ENCODE assay signal across 14 cellular contexts in the genomic region with DNA sequence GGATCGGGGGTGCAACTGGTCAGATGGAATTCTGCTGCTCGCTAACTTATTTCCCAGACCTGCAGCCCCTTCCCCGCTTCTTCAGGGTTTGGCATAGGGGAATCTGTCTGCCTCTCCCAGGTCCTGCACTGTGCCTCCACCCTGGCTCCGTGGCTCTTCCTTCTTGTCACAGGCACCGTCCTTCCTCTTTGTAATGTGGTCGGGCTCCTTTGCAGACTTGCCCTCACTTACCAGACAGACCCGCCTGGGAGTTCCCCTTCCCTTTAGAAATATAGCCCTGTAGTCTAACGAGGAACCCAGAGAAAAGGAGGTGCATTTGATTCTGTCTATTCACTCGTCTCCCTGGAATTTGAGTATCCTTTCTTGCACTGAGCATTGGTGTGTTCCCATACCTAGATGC.
DNase-seq lines count a peak whose midpoint lies in the region; ATAC-seq and TF ChIP-seq lines count a peak whose summit lies in the region.
"Had no signal": no experiment of that assay in that cellular context is flagged by ENCODE, and none has a peak within 500 bp of the region (broad histone marks: within the 10 kb centered on the region; RNA-seq: fewer than 3 reads in every experiment).

No MANE protein-coding gene starts in this region.

- no peak for ATAC-seq in Right ventricle myocardium inferior
- no peak for ATAC-seq in left lobe of liver
- ATAC-seq in GM21367 (IDR thresholded peaks at IDR 0.05; ENCODE audit: unreplicated experiment): no peak
- ATAC-seq: activated T-helper 17 cell treated with anti-CD3 and anti-CD28 coated beads, Interleukin-2, amount 50 U/mL, for 72 hours had no signal

- H3K9me3 ChIP-seq in left ventricle myocardium inferior (replicated peaks) (no peaks in the 10 kb centered on the region), tibial artery (no peaks in the 10 kb centered on the region)
- H3K9me3 ChIP-seq: tibial nerve had no signal

- DNase-seq in left ventricle myocardium inferior (peak; percentile 20), Right ventricle myocardium inferior (ENCODE audit: missing footprints) (no peak), SKM-1 (lab: John Stamatoyannopoulos, UW; ENCODE audit: unreplicated experiment) (peak; percentile 84), head of caudate nucleus (peak in 27 of 42 donors; percentile 6 to 52 (median 22)), tibial artery (peak; percentile 53 to 71), left lobe of liver (ENCODE audit: low spot score) (no peak), NCI-H2227 treated with DMSO at 0.1 percent for 48 hours (lab: John Stamatoyannopoulos, UW) (no peak)
- DNase-seq: DMS53; immature natural killer cell; stimulated activated CD4-positive, alpha-beta T cell treated with anti-CD3 and anti-CD28 coated beads, Interleukin-15, amount 100 ng/mL, for 24 hours had no signal

- no peaks in the 10 kb centered on the region for H3K27me3 ChIP-seq in left ventricle myocardium inferior (ENCODE audit: low read depth)
- peaks cover 0 to 10% of the 10 kb centered on the region in 2 donors for H3K27me3 ChIP-seq in tibial artery
- H3K27me3 ChIP-seq: tibial nerve had no signal

- H3K4me3 ChIP-seq in left ventricle myocardium inferior (no peak overlapping the region), tibial artery (no peak overlapping the region)
- H3K4me3 ChIP-seq: tibial nerve had no signal

- no peak overlapping the region for H3K27ac ChIP-seq in left ventricle myocardium inferior (replicated peaks)
- H3K27ac ChIP-seq in tibial artery: no peak overlapping the region
- H3K27ac ChIP-seq: dorsolateral prefrontal cortex, tibial nerve had no signal

- H3K4me1 ChIP-seq in left ventricle myocardium inferior (peaks cover 15% of the 10 kb centered on the region), tibial artery (no peaks in the 10 kb centered on the region)
- H3K4me1 ChIP-seq: tibial nerve had no signal

- H3K36me3 ChIP-seq in left ventricle myocardium inferior (no peaks in the 10 kb centered on the region), tibial artery (no peaks in the 10 kb centered on the region)
- H3K36me3 ChIP-seq: tibial nerve had no signal

- intact Hi-C loops in left ventricle myocardium inferior (cut with micrococcal nuclease) (no loop called here), Right ventricle myocardium inferior (cut with DNase I) (no loop called here), head of caudate nucleus (cut with DNase I) (no loop called here), tibial artery (cut with DNase I; ENCODE audit: low total_unique reads) (no loop called here)

- TF ChIP-seq CTCF in left ventricle myocardium inferior (IDR thresholded peaks at IDR 0.05; ENCODE audit: borderline replicate concordance) (no peak), tibial artery (IDR thresholded peaks at IDR 0.05) (no peak)

Comparison
In these comparisons a context has a peak if more than half of its experiments do, and no peak if none do; other contexts are left out.
1. DNase-seq: peak in left ventricle myocardium inferior (single experiment), SKM-1 (single experiment), head of caudate nucleus (27 of 42) and tibial artery (2 of 2); none in Right ventricle myocardium inferior (single experiment), left lobe of liver (single experiment) and NCI-H2227 treated with DMSO at 0.1 percent for 48 hours (single experiment).